ENCODE assay signal across 3 cellular contexts in the genomic region with DNA sequence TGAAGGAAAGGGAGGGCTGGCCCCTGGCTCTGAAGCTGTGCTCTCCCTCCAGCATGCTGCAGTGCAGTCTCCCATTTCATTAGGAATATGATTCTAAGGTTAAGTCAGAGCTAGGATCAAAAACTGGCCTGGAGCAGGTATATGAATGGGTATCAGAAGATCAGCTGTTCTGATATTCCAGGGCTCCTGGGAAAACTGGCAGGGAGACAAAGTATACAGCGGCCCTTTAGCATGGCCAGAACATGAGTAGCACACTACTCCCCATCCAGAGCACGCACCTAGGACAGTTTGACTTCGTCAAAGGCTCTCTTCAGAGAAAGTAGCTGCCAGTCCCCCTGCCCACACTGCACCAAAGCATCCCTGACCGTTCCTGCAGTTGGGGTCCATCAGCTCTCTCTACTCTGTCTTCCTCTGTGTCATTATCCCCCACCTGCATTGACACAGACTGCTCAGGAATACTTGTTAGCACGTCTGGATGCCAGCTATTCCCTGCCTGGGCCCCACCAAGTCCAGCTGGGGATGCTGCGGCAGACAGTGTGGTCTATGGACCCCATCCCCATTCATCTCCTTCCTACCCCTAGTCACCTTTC.
TF ChIP-seq lines count a peak whose summit lies in the region.

No MANE protein-coding gene starts in this region.

TF ChIP-seq in A549, 52 proteins besides CTCF, POLR2A, EP300 and RAD21:
- TF ChIP-seq REST (IDR thresholded peaks at IDR 0.05) = 0 out of 2 replicates have a peak, but pooled peaks have one; percentile 32
- TF ChIP-seq, protein P1, sequence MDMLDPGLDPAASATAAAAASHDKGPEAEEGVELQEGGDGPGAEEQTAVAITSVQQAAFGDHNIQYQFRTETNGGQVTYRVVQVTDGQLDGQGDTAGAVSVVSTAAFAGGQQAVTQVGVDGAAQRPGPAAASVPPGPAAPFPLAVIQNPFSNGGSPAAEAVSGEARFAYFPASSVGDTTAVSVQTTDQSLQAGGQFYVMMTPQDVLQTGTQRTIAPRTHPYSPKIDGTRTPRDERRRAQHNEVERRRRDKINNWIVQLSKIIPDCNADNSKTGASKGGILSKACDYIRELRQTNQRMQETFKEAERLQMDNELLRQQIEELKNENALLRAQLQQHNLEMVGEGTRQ (IDR thresholded peaks at IDR 0.05) = no peak

TF ChIP-seq in GM12878, 131 proteins besides CTCF, POLR2A, EP300 and RAD21:
- TF ChIP-seq NFIC (IDR thresholded peaks at IDR 0.05; ENCODE audit: low read depth, low read length) = no peak
- TF ChIP-seq IKZF2 (IDR thresholded peaks at IDR 0.05) = no peak
- TF ChIP-seq, protein P2, sequence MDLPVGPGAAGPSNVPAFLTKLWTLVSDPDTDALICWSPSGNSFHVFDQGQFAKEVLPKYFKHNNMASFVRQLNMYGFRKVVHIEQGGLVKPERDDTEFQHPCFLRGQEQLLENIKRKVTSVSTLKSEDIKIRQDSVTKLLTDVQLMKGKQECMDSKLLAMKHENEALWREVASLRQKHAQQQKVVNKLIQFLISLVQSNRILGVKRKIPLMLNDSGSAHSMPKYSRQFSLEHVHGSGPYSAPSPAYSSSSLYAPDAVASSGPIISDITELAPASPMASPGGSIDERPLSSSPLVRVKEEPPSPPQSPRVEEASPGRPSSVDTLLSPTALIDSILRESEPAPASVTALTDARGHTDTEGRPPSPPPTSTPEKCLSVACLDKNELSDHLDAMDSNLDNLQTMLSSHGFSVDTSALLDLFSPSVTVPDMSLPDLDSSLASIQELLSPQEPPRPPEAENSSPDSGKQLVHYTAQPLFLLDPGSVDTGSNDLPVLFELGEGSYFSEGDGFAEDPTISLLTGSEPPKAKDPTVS (IDR thresholded peaks at IDR 0.05; ENCODE audit: low read depth, low read length) = no peak
- TF ChIP-seq BACH1 (IDR thresholded peaks at IDR 0.05; ENCODE audit: borderline replicate concordance) = no peak
- TF ChIP-seq LARP7 (IDR thresholded peaks at IDR 0.05) = no peak
- no peak for TF ChIP-seq HDAC6 (IDR thresholded peaks at IDR 0.05; ENCODE audit: unreplicated experiment)
- no peak for TF ChIP-seq ZZZ3 (IDR thresholded peaks at IDR 0.05; ENCODE audit: control insufficient read depth, insufficient read length, low read depth)
- TF ChIP-seq CHD2 (IDR thresholded peaks at IDR 0.05; ENCODE audit: borderline replicate concordance, low read depth, low read length) = no peak
- no peak for TF ChIP-seq TBL1XR1 (IDR thresholded peaks at IDR 0.05; ENCODE audit: low read depth, low read length)
- TF ChIP-seq, protein P3, sequence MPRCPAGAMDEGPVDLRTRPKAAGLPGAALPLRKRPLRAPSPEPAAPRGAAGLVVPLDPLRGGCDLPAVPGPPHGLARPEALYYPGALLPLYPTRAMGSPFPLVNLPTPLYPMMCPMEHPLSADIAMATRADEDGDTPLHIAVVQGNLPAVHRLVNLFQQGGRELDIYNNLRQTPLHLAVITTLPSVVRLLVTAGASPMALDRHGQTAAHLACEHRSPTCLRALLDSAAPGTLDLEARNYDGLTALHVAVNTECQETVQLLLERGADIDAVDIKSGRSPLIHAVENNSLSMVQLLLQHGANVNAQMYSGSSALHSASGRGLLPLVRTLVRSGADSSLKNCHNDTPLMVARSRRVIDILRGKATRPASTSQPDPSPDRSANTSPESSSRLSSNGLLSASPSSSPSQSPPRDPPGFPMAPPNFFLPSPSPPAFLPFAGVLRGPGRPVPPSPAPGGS (IDR thresholded peaks at IDR 0.05; ENCODE audit: borderline replicate concordance, insufficient read depth, low read depth, low read length, poor library complexity, severe bottlenecking) = no peak
- no peak for TF ChIP-seq MYC (IDR thresholded peaks at IDR 0.05; ENCODE audit: insufficient read depth, insufficient read length, insufficient replicate concordance, low read length, severe bottlenecking)

TF ChIP-seq in GM23338, 12 proteins besides CTCF, POLR2A, EP300 and RAD21:
- TF ChIP-seq CREB1 (CRISPR knock-in tag; IDR thresholded peaks at IDR 0.05; ENCODE audit: low read depth) = no peak
- no peak for TF ChIP-seq ZNF331 (CRISPR knock-in tag; IDR thresholded peaks at IDR 0.05; ENCODE audit: low read depth)
- TF ChIP-seq, protein P4, sequence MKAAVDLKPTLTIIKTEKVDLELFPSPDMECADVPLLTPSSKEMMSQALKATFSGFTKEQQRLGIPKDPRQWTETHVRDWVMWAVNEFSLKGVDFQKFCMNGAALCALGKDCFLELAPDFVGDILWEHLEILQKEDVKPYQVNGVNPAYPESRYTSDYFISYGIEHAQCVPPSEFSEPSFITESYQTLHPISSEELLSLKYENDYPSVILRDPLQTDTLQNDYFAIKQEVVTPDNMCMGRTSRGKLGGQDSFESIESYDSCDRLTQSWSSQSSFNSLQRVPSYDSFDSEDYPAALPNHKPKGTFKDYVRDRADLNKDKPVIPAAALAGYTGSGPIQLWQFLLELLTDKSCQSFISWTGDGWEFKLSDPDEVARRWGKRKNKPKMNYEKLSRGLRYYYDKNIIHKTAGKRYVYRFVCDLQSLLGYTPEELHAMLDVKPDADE (IDR thresholded peaks at IDR 0.05) = no peak
- no peak for TF ChIP-seq JUNB (IDR thresholded peaks at IDR 0.05; ENCODE audit: unreplicated experiment)
- TF ChIP-seq NANOG (IDR thresholded peaks at IDR 0.05; ENCODE audit: borderline replicate concordance) = no peak
- no peak for TF ChIP-seq ZNF462 (CRISPR knock-in tag; IDR thresholded peaks at IDR 0.05)
- TF ChIP-seq STAT1 (IDR thresholded peaks at IDR 0.05; ENCODE audit: unreplicated experiment) = no peak
- TF ChIP-seq EZH2 (IDR thresholded peaks at IDR 0.05; ENCODE audit: low read depth, unreplicated experiment) = no peak
- TF ChIP-seq ZNF114 (CRISPR knock-in tag; IDR thresholded peaks at IDR 0.05) = no peak
- TF ChIP-seq REST (IDR thresholded peaks at IDR 0.05; ENCODE audit: unreplicated experiment) = no peak
- TF ChIP-seq POLR2AphosphoS5 (IDR thresholded peaks at IDR 0.05; ENCODE audit: low read depth) = no peak
- no peak for TF ChIP-seq EZH2phosphoT487 (IDR thresholded peaks at IDR 0.05; ENCODE audit: unreplicated experiment)
